Comparison of ENCODE assay signal across 10 cellular contexts in genomic region chr4:173415885-173416658, GRCh38. TPM values are rescaled to one million over a fixed set of nuclear protein-coding genes. Genes with fewer than 3 reads are reported as not detected.
DNase-seq lines count a peak whose midpoint lies in the region; ATAC-seq, FAIRE-seq and TF ChIP-seq lines count a peak whose summit lies in the region.
"Had no signal": no experiment of that assay in that cellular context is flagged by ENCODE, and none has a peak within 500 bp of the region (broad histone marks: within the 10 kb centered on the region; RNA-seq: fewer than 3 reads in every experiment).

No MANE protein-coding gene starts in this region.

- BruUV-seq in K562 (replicated peaks; lab: Mats Ljungman, UMichigan): no TSS peak

- POLR2A ChIA-PET in K562 (lab: Yijun Ruan, JAX): no interaction called here

- 46% methylated on average over 23 of the region's 26 CpGs for WGBS in K562 (ENCODE audit: insufficient coverage, low coverage, missing lambda C conversion rate)
- WGBS in lower leg skin, 2 donors: 76 to 78% methylated on average over 26 of the region's 26 CpGs
- 66 to 79% methylated on average over 26 of the region's 26 CpGs for WGBS in tibial nerve, 2 donors
- 91% methylated on average over 26 of the region's 26 CpGs for WGBS in prostate gland

- no peak for TF ChIP-seq CTCF in K562 (IDR thresholded peaks at IDR 0.05 in 2 of 3, conservative IDR thresholded peaks at IDR 0.05 in 1 of 3; ENCODE audit: insufficient read depth in 2 of 3, low read depth in 1 of 3, low read length in 3 of 3)
- no peak for TF ChIP-seq CTCF in lower leg skin (IDR thresholded peaks at IDR 0.05)
- no peak for TF ChIP-seq CTCF in tibial nerve (IDR thresholded peaks at IDR 0.05)
- TF ChIP-seq CTCF in prostate gland (IDR thresholded peaks at IDR 0.05): no peak

- CTCF ChIA-PET in K562 (lab: Yijun Ruan, JAX; ENCODE audit: low intra/inter-chr PET ratio): interaction anchor here (2.0 to 4.1 kb wide), 2 partner anchors 98 to 402 kb away, joined by 14 to 57 read pairs; no protein-coding TSS in a partner anchor

- H3K36me3 ChIP-seq in K562 (ENCODE audit: control insufficient read depth, insufficient read depth, low read length) (no peaks in the 10 kb centered on the region), tibial nerve (no peaks in the 10 kb centered on the region), prostate gland (no peaks in the 10 kb centered on the region)
- H3K36me3 ChIP-seq: Peyer's patch had no signal

- H3K4me1 ChIP-seq in K562 (replicated peaks in 1 of 2; ENCODE audit: control insufficient read depth in 2 of 2, insufficient read depth in 2 of 2, low read length in 2 of 2): no peaks in the 10 kb centered on the region
- H3K4me1 ChIP-seq in tibial nerve: peaks cover 0 to 26% (median 11%) of the 10 kb centered on the region in 4 donors
- H3K4me1 ChIP-seq in prostate gland (replicated peaks): no peaks in the 10 kb centered on the region

- no peaks in the 10 kb centered on the region for H3K79me2 ChIP-seq in K562 (ENCODE audit: control insufficient read depth, insufficient read depth, low read length)

- H3K9me1 ChIP-seq in K562 (ENCODE audit: control insufficient read depth, insufficient read depth, low read length): no peaks in the 10 kb centered on the region

- H3K27me3 ChIP-seq in K562 (ENCODE audit: control insufficient read depth in 2 of 2, insufficient read depth in 2 of 2, low read length in 2 of 2) (no peaks in the 10 kb centered on the region), tibial nerve (no peaks in the 10 kb centered on the region), prostate gland (replicated peaks; ENCODE audit: insufficient read depth) (no peaks in the 10 kb centered on the region)
- H3K27me3 ChIP-seq: Peyer's patch had no signal

- no peak for TF ChIP-seq RAD21 in K562 (CRISPR knock-in tag; conservative IDR thresholded peaks at IDR 0.05 in 1 of 2, IDR thresholded peaks at IDR 0.05 in 1 of 2)

- H2AFZ ChIP-seq in K562 (ENCODE audit: low read depth, low read length): peak overlapping the region; percentile 38; the same call in 1 of the 2 replicates

- no peak for FAIRE-seq in K562 (lab: Jason Lieb, UNC)

- H3K9me3 ChIP-seq in K562 (replicated peaks; ENCODE audit: control insufficient read depth, insufficient read depth, low read depth, low read length) (no peaks in the 10 kb centered on the region), tibial nerve (no peaks in the 10 kb centered on the region), prostate gland (no peaks in the 10 kb centered on the region)
- H3K9me3 ChIP-seq: Peyer's patch had no signal

- H3K9ac ChIP-seq in K562 (ENCODE audit: insufficient read depth in 1 of 2, low read depth in 2 of 2, low read length in 2 of 2): no peak overlapping the region

- in situ Hi-C loops in K562 (cut with MboI): loop anchor here (5.0 kb wide), 2 partner anchors 99 to 399 kb away; no protein-coding TSS in a partner anchor

- TF ChIP-seq POLR2A in K562 (conservative IDR thresholded peaks at IDR 0.05): no peak
- no peak for TF ChIP-seq POLR2A in lower leg skin (IDR thresholded peaks at IDR 0.05)
- peak in 1 of 2 donors; percentile 18 for TF ChIP-seq POLR2A in tibial nerve (IDR thresholded peaks at IDR 0.05)
- no peak for TF ChIP-seq POLR2A in prostate gland (IDR thresholded peaks at IDR 0.05)

- H3K27ac ChIP-seq in K562 (ENCODE audit: extremely low read depth, low read depth, low read length) (no peak overlapping the region), tibial nerve (peak overlapping the region; percentile 1 to 63 (median 48)), prostate gland (no peak overlapping the region)

- ATAC-seq in K562 (peak; percentile 22; the same call in 1 of the 3 replicates), HG02678 (IDR thresholded peaks at IDR 0.05; ENCODE audit: unreplicated experiment) (no peak)

- intact Hi-C loops in K562 (cut with micrococcal nuclease) (loop anchor here (2.0 to 10.0 kb wide), 3 partner anchors 45 to 521 kb away; partner anchors contain the start of gene SAP30), lower leg skin (cut with DNase I; ENCODE audit: low total_unique reads) (loop anchor here (5.0 to 10.0 kb wide), 2 partner anchors 94 to 401 kb away; no protein-coding TSS in a partner anchor), prostate gland (cut with DNase I) (loop anchor here (2.0 kb wide), 1 partner anchor 97 kb away; no protein-coding TSS in a partner anchor)

- H3K4me3 ChIP-seq in K562 (no peak overlapping the region), lower leg skin (ENCODE audit: low read depth, poor library complexity, severe bottlenecking) (no peak overlapping the region), tibial nerve (no peak overlapping the region), prostate gland (no peak overlapping the region)
- H3K4me3 ChIP-seq: Peyer's patch had no signal

- no peak overlapping the region for H3K4me2 ChIP-seq in K562 (ENCODE audit: insufficient read depth, low read length)

- H4K20me1 ChIP-seq in K562 (replicated peaks; ENCODE audit: control insufficient read depth, insufficient read depth, low read length): no peaks in the 10 kb centered on the region

- TF ChIP-seq EP300 in K562 (IDR thresholded peaks at IDR 0.05; ENCODE audit: low read length): no peak
- TF ChIP-seq EP300 in tibial nerve (IDR thresholded peaks at IDR 0.05): peak in 1 of 2 donors; percentile 57

- DNase-seq in NCI-H526 (lab: John Stamatoyannopoulos, UW): peak; percentile 6 to 43
- DNase-seq in K562 (ENCODE audit: extremely low read depth in 1 of 4, low spot score in 3 of 4): no peak
- peak; percentile 61 to 86 for DNase-seq in lower leg skin (ENCODE audit: low spot score in 2 of 2)
- peak; percentile 20 to 35 for DNase-seq in tibial nerve (ENCODE audit: low spot score in 2 of 2)
- no peak for DNase-seq in activated CD4-positive, alpha-beta T cell treated with anti-CD3 and anti-CD28 coated beads, Interleukin-2, amount 50 U/mL, for 48 hours
- DNase-seq in NCI-H2196 treated with DMSO at 0.1 percent for 48 hours (lab: John Stamatoyannopoulos, UW; ENCODE audit: unreplicated experiment): no peak
- DNase-seq in prostate gland (ENCODE audit: low spot score): no peak

TF ChIP-seq in K562, 482 proteins besides CTCF, POLR2A, EP300 and RAD21 (continues in another document):
- TF ChIP-seq RB1 (IDR thresholded peaks at IDR 0.05; ENCODE audit: low read depth): no peak
- TF ChIP-seq ATF3 (IDR thresholded peaks at IDR 0.05): peak; percentile 56
- no peak for TF ChIP-seq ATF3 (CRISPR knock-in tag; conservative IDR thresholded peaks at IDR 0.05)
- TF ChIP-seq CBX8 (IDR thresholded peaks at IDR 0.05; ENCODE audit: borderline replicate concordance, extremely low read depth, low read depth, low read length, poor library complexity, severe bottlenecking): no peak

RNA-seq across cellular contexts. Expression of gene SCRG1, which starts 17.2 kb away (rescaled TPM):
- not detected in 2 replicates for total RNA-seq in K562 (2011; cell fraction: chromatin; rRNA removed; ENCODE audit: low replicate concordance)
- not detected in 2 replicates for total RNA-seq in K562 (2011; cell fraction: nucleolus; rRNA removed)
- total RNA-seq in K562 (2011; cell fraction: nucleoplasm; rRNA removed): not detected in 2 replicates
- not detected in 2 replicates for total RNA-seq in K562 (2014; rRNA removed)
- total RNA-seq in K562 (2014; rRNA removed; fragmentation: Illumina TruSeq; extraction: Trizol): not detected in 2 replicates
- total RNA-seq in K562 (2015; rRNA removed; fragmentation: Illumina TruSeq; extraction: Trizol): not detected in 2 replicates
- total RNA-seq in K562 (2021): not detected in 2 replicates
- polyA plus RNA-seq in K562 (2011; rRNA removed): not detected in 2 replicates
- polyA plus RNA-seq in K562 (2011; cell fraction: cytosol; rRNA removed): not detected in 2 replicates
- not detected in 2 replicates for polyA plus RNA-seq in K562 (2011; cell fraction: nucleus; rRNA removed)
- polyA plus RNA-seq in K562 (2012): 0.03 and 0.04 TPM in 2 replicates
- not detected in 2 replicates for polyA plus RNA-seq in K562 (2014; fragmentation: Illumina TruSeq; extraction: Trizol)
- polyA plus RNA-seq in K562 (2014; fragmentation: Nextera tagmentation; extraction: Ambion mirVana): under 1 TPM; 0.01 TPM
- polyA plus RNA-seq in K562 (2014; rRNA removed): not detected in 2 replicates
- not detected in 2 replicates for polyA minus RNA-seq in K562 (2011; rRNA and poly(A)+ RNA removed)
- not detected in 2 replicates for polyA minus RNA-seq in K562 (2011; cell fraction: cytosol; rRNA and poly(A)+ RNA removed)
- not detected in 2 replicates for polyA minus RNA-seq in K562 (2011; cell fraction: nucleus; rRNA and poly(A)+ RNA removed)
- total RNA-seq in lower leg skin: under 1 TPM in 1 of 4 donors, not detected in 3; 0.71 TPM
- total RNA-seq in tibial nerve: 1 to 10 TPM in 1 of 4 donors, under 1 TPM in 3; 0.21 to 2.2 (median 0.59) TPM
- 10 to 100 TPM in 1 of 2 donors, under 1 TPM in 1; 0.14 to 15.1 TPM for total RNA-seq in prostate gland
- total RNA-seq: Peyer's patch, renal cortical epithelial cell had no signal

RNA-seq across cellular contexts. Expression of gene SAP30, which starts 45.3 kb away (rescaled TPM):
- 4.1 and 6.4 TPM in 2 replicates for total RNA-seq in K562 (2011; cell fraction: chromatin; rRNA removed; ENCODE audit: low replicate concordance)
- total RNA-seq in K562 (2011; cell fraction: nucleolus; rRNA removed): 7.8 and 9.5 TPM in 2 replicates
- total RNA-seq in K562 (2011; cell fraction: nucleoplasm; rRNA removed): 3.2 and 6.7 TPM in 2 replicates
- total RNA-seq in K562 (2014; rRNA removed) (47.6 and 50.3 TPM in 2 replicates), K562 (2014; rRNA removed; fragmentation: Illumina TruSeq; extraction: Trizol) (31.8 and 32.7 TPM in 2 replicates), K562 (2015; rRNA removed; fragmentation: Illumina TruSeq; extraction: Trizol) (43.9 and 51.1 TPM in 2 replicates), K562 (2021) (28.5 and 32.6 TPM in 2 replicates), lower leg skin (10 to 100 TPM; 14.4 to 25.1 (median 18.3) TPM), tibial nerve (10 to 100 TPM; 27.7 to 88.5 (median 49.1) TPM), prostate gland (10 to 100 TPM; 34.9 to 39.0 TPM)
- polyA plus RNA-seq in K562 (2011; rRNA removed) (29.8 and 42.8 TPM in 2 replicates), K562 (2014; fragmentation: Illumina TruSeq; extraction: Trizol) (26.1 and 31.2 TPM in 2 replicates), K562 (2014; fragmentation: Nextera tagmentation; extraction: Ambion mirVana) (1 to 10 TPM; 5.9 to 6.9 TPM), K562 (2014; rRNA removed) (41.4 and 43.2 TPM in 2 replicates)
- polyA plus RNA-seq in K562 (2011; cell fraction: cytosol; rRNA removed): 11.3 and 11.5 TPM in 2 replicates
- 8.1 and 9.0 TPM in 2 replicates for polyA plus RNA-seq in K562 (2011; cell fraction: nucleus; rRNA removed)
- polyA plus RNA-seq in K562 (2012): 26.8 and 53.4 TPM in 2 replicates
- 13.2 and 14.1 TPM in 2 replicates for polyA minus RNA-seq in K562 (2011; rRNA and poly(A)+ RNA removed)
- 7.4 and 10.6 TPM in 2 replicates for polyA minus RNA-seq in K562 (2011; cell fraction: cytosol; rRNA and poly(A)+ RNA removed)
- 6.9 and 11.6 TPM in 2 replicates for polyA minus RNA-seq in K562 (2011; cell fraction: nucleus; rRNA and poly(A)+ RNA removed)

Comparison
In these comparisons a context has a peak if more than half of its experiments do, and no peak if none do; other contexts are left out.
1. DNase-seq: peak in NCI-H526 (2 of 2), lower leg skin (2 of 2) and tibial nerve (2 of 2); none in K562 (0 of 4), activated CD4-positive, alpha-beta T cell treated with anti-CD3 and anti-CD28 coated beads, Interleukin-2, amount 50 U/mL, for 48 hours (0 of 2), NCI-H2196 treated with DMSO at 0.1 percent for 48 hours (single experiment) and prostate gland (single experiment).
2. H3K27ac ChIP-seq: peak in tibial nerve (4 of 4); none in K562 (single experiment) and prostate gland (0 of 2).